ENCODE assay signal across 26 cellular contexts in genomic region chr7:81407094-81407493, GRCh38.
DNase-seq lines count a peak whose midpoint lies in the region; ATAC-seq, FAIRE-seq and TF ChIP-seq lines count a peak whose summit lies in the region.
"Had no signal": no experiment of that assay in that cellular context is flagged by ENCODE, and none has a peak within 500 bp of the region (broad histone marks: within the 10 kb centered on the region; RNA-seq: fewer than 3 reads in every experiment).

No MANE protein-coding gene starts in this region.

- H3K79me2 ChIP-seq in PC-3 (ENCODE audit: low read length) = no peaks in the 10 kb centered on the region

- peak; percentile 44 for ATAC-seq in PC-3
- ATAC-seq: Panc1 had no signal

- no TSS peak for BruUV-seq in PC-3 (replicated peaks; lab: Mats Ljungman, UMichigan)

- H3K9ac ChIP-seq in PC-3 (ENCODE audit: low read length) (no peak overlapping the region), kidney (ENCODE audit: low read length in 2 of 2) (no peak overlapping the region)
- H3K9ac ChIP-seq: BLaER1 treated with 17β-estradiol and CSF1 and Interleukin-3, amounts not matched to agents 10 nM and 100 nM had no signal

- H3K4me3 Mint-ChIP-seq in activated naive CD4-positive, alpha-beta T cell treated with anti-CD3 and anti-CD28 coated beads for 36 hours = no peak overlapping the region
- H3K4me3 Mint-ChIP-seq: CD4-positive, alpha-beta T cell; T-helper 1 cell treated with Interleukin-12 subunit alpha and Interleukin-12 subunit beta and Interleukin-4 antibody, amounts not matched to agents 30 μg/mL and 1 μg/mL, for 36 hours had no signal

- H3K36me3 ChIP-seq in BJ (ENCODE audit: control insufficient read depth, insufficient read depth, low read length) = no peaks in the 10 kb centered on the region
- H3K36me3 ChIP-seq in PC-3 (ENCODE audit: low read depth, low read length) = 0 out of 2 replicates have a peak, but pooled peaks cover 7% of the 10 kb centered on the region
- no peaks in the 10 kb centered on the region for H3K36me3 ChIP-seq in kidney (ENCODE audit: control insufficient read depth in 1 of 2, insufficient read depth in 2 of 2, low read length in 2 of 2)
- H3K36me3 ChIP-seq: BLaER1 treated with 17β-estradiol and CSF1 and Interleukin-3, amounts not matched to agents 10 nM and 100 nM had no signal

- peak overlapping the region; percentile 10; the same call in 1 of the 2 replicates for H3K4me2 ChIP-seq in PC-3 (ENCODE audit: low read length)
- H3K4me2 ChIP-seq: BLaER1 treated with 17β-estradiol and CSF1 and Interleukin-3, amounts not matched to agents 10 nM and 100 nM had no signal

- intact Hi-C loops in PC-3 (cut with micrococcal nuclease) (no loop called here), kidney (cut with DNase I) (no loop called here)
- intact Hi-C loops in activated naive CD4-positive, alpha-beta T cell treated with anti-CD3 and anti-CD28 coated beads for 36 hours (cut with micrococcal nuclease) = no loop called here

- POLR2A ChIA-PET in BJ (lab: Charles Lee) (no interaction called here), PC-3 (lab: Charles Lee; ENCODE audit: unreplicated experiment) (no interaction called here)

- H3K4me1 ChIP-seq in PC-3 (ENCODE audit: insufficient read depth, low read length) (peaks cover 46% of the 10 kb centered on the region), kidney (ENCODE audit: control insufficient read depth in 1 of 2, insufficient read depth in 1 of 2, low read depth in 1 of 2, low read length in 2 of 2) (no peaks in the 10 kb centered on the region)
- H3K4me1 ChIP-seq: BLaER1 treated with 17β-estradiol and CSF1 and Interleukin-3, amounts not matched to agents 10 nM and 100 nM had no signal

- FAIRE-seq in urothelium cell line (lab: Jason Lieb, UNC) (peak; percentile 73), kidney (lab: Jason Lieb, UNC) (no peak)
- FAIRE-seq: GM18507, H54, HTR-8/SVneo had no signal

- H3K4me1 Mint-ChIP-seq in activated naive CD4-positive, alpha-beta T cell treated with anti-CD3 and anti-CD28 coated beads for 36 hours (ENCODE audit: low read depth) = no peaks in the 10 kb centered on the region

- no peak for TF ChIP-seq CTCF in BJ (IDR thresholded peaks at IDR 0.05; ENCODE audit: insufficient read depth, low read depth, low read length)
- no peak for TF ChIP-seq CTCF in PC-3 (conservative IDR thresholded peaks at IDR 0.05; ENCODE audit: low read depth, low read length)
- TF ChIP-seq CTCF in kidney (IDR thresholded peaks at IDR 0.05; ENCODE audit: borderline replicate concordance, extremely low read depth, insufficient read depth) = no peak

- H3K4me3 ChIP-seq in BJ (ENCODE audit: low read depth, low read length) (no peak overlapping the region), PC-3 (ENCODE audit: low read length) (no peak overlapping the region), kidney (ENCODE audit: low read length in 2 of 2) (no peak overlapping the region)
- H3K4me3 ChIP-seq: BLaER1 treated with 17β-estradiol and CSF1 and Interleukin-3, amounts not matched to agents 10 nM and 100 nM had no signal

- H3K27ac ChIP-seq in PC-3 (ENCODE audit: low read length) = peak overlapping the region; percentile 89
- no peak overlapping the region for H3K27ac ChIP-seq in kidney (ENCODE audit: low read depth in 2 of 2, low read length in 2 of 2)
- H3K27ac ChIP-seq: BLaER1 treated with 17β-estradiol and CSF1 and Interleukin-3, amounts not matched to agents 10 nM and 100 nM had no signal

- no peaks in the 10 kb centered on the region for H3K36me3 Mint-ChIP-seq in activated naive CD4-positive, alpha-beta T cell treated with anti-CD3 and anti-CD28 coated beads for 36 hours (ENCODE audit: low read depth)

- DNase-seq in BJ (ENCODE audit: low read depth) = peak; percentile 54
- DNase-seq in GM04504 (ENCODE audit: low read depth) = peak; percentile 4
- peak; percentile 77 for DNase-seq in PC-3
- no peak for DNase-seq in urothelium cell line (ENCODE audit: low spot score)
- no peak for DNase-seq in kidney
- no peak for DNase-seq in activated naive CD4-positive, alpha-beta T cell treated with anti-CD3 and anti-CD28 coated beads for 36 hours
- DNase-seq in COLO668 (lab: John Stamatoyannopoulos, UW; ENCODE audit: unreplicated experiment) = no peak
- DNase-seq: CD4-positive, alpha-beta T cell; COR-L47; DMS79; KBM-7; MM.1S; NCI-H1417; NCI-H1694; NCI-H2029 treated with DMSO at 0.1 percent for 48 hours; NCI-H226; NCI-H510A; NCI-H69; SHP77 treated with DMSO at 0.1 percent for 48 hours; SW 1271 had no signal

- H2AFZ ChIP-seq in PC-3 (ENCODE audit: low read length) = no peak overlapping the region

- no peak overlapping the region for H3K27ac Mint-ChIP-seq in activated naive CD4-positive, alpha-beta T cell treated with anti-CD3 and anti-CD28 coated beads for 36 hours
- H3K27ac Mint-ChIP-seq: CD4-positive, alpha-beta T cell; T-helper 1 cell treated with Interleukin-12 subunit alpha and Interleukin-12 subunit beta and Interleukin-4 antibody, amounts not matched to agents 30 μg/mL and 1 μg/mL, for 36 hours had no signal

- CTCF ChIA-PET in BJ (lab: Yijun Ruan, JAX) = no interaction called here
- CTCF ChIA-PET in PC-3 (lab: Charles Lee) = no interaction called here
- CTCF ChIA-PET in activated naive CD4-positive, alpha-beta T cell treated with anti-CD3 and anti-CD28 coated beads for 36 hours (lab: Charles Lee) = no interaction called here

- no peaks in the 10 kb centered on the region for H3K9me3 Mint-ChIP-seq in activated naive CD4-positive, alpha-beta T cell treated with anti-CD3 and anti-CD28 coated beads for 36 hours
- H3K9me3 Mint-ChIP-seq: CD4-positive, alpha-beta T cell; T-helper 1 cell treated with Interleukin-12 subunit alpha and Interleukin-12 subunit beta and Interleukin-4 antibody, amounts not matched to agents 30 μg/mL and 1 μg/mL, for 36 hours had no signal

- no peaks in the 10 kb centered on the region for H3K27me3 Mint-ChIP-seq in activated naive CD4-positive, alpha-beta T cell treated with anti-CD3 and anti-CD28 coated beads for 36 hours (ENCODE audit: low read depth)
- H3K27me3 Mint-ChIP-seq: CD4-positive, alpha-beta T cell had no signal

- H3K27me3 ChIP-seq in BJ (ENCODE audit: control insufficient read depth, insufficient read depth, low read length) (no peaks in the 10 kb centered on the region), PC-3 (ENCODE audit: low read length) (no peaks in the 10 kb centered on the region)
- H3K27me3 ChIP-seq: BLaER1 treated with 17β-estradiol and CSF1 and Interleukin-3, amounts not matched to agents 10 nM and 100 nM had no signal

- peaks cover 13% of the 10 kb centered on the region for H3F3A ChIP-seq in PC-3 (ENCODE audit: low read length, unreplicated experiment)

- H3K9me2 ChIP-seq in PC-3 (replicated peaks; ENCODE audit: low read length) = no peaks in the 10 kb centered on the region

- H4K20me1 ChIP-seq in PC-3 (ENCODE audit: low read length) = no peaks in the 10 kb centered on the region
- H4K20me1 ChIP-seq: BLaER1 treated with 17β-estradiol and CSF1 and Interleukin-3, amounts not matched to agents 10 nM and 100 nM had no signal

- 0 out of 2 replicates have a peak, but pooled peaks cover 8% of the 10 kb centered on the region for H3K9me3 ChIP-seq in PC-3 (ENCODE audit: low read length)
- no peaks in the 10 kb centered on the region for H3K9me3 ChIP-seq in kidney (ENCODE audit: control insufficient read depth in 1 of 2, low read length in 2 of 2)
- H3K9me3 ChIP-seq: BLaER1 treated with 17β-estradiol and CSF1 and Interleukin-3, amounts not matched to agents 10 nM and 100 nM had no signal

Comparison
In these comparisons a context has a peak if more than half of its experiments do, and no peak if none do; other contexts are left out.
1. DNase-seq: peak in BJ (single experiment), GM04504 (single experiment) and PC-3 (single experiment); none in urothelium cell line (single experiment), kidney (single experiment), activated naive CD4-positive, alpha-beta T cell treated with anti-CD3 and anti-CD28 coated beads for 36 hours (single experiment) and COLO668 (single experiment).